ENCODE assay signal across 9 cellular contexts in the genomic region with DNA sequence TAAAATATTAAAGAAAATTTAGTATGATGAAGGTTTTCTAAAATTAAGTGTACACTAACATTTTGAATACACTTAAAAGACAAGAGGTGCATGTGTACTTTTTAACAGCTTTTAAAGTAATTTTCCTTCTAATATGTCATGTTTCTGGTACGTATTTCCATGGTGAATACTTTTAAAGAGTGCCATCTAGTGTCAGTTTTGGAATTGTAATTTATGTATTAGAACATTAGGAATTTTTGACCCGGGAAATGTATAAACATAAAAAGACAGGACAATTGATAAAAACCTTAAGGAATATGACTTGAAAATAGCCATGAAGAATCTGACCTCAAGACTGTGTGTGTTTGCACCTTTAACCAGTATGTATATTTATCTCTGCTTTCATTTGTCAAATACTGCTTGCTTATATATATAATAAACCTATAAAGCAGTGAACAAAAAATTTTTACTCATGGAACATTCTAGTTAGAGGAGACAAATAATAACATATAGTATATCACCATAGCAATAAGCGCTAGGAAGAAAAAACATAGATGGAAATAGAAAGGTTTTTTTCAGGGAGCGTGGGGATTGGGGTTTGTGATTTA. TPM values are rescaled to one million over a fixed set of nuclear protein-coding genes. Genes with fewer than 3 reads are reported as not detected.
DNase-seq lines count a peak whose midpoint lies in the region; ATAC-seq and TF ChIP-seq lines count a peak whose summit lies in the region.
"Had no signal": no experiment of that assay in that cellular context is flagged by ENCODE, and none has a peak within 500 bp of the region (broad histone marks: within the 10 kb centered on the region; RNA-seq: fewer than 3 reads in every experiment).

No MANE protein-coding gene starts in this region.

- intact Hi-C loops in MCF 10A (cut with micrococcal nuclease) = loop anchor here (1.0 kb wide), 3 partner anchors 93 to 425 kb away; no protein-coding TSS in a partner anchor

- CTCF ChIA-PET in MCF 10A (lab: Yijun Ruan, JAX) = interaction anchor here (0.5 to 6.6 kb wide), 13 partner anchors 48 to 1742 kb away, joined by 3 to 39 read pairs (median 3); partner anchors contain the start of genes ARHGEF38 and PPA2
- CTCF ChIA-PET in activated CD8-positive, alpha-beta memory T cell treated with anti-CD3 and anti-CD28 coated beads, Interleukin-2, amount 10 ng/mL, durations not matched to agents 7 days and 5 days (lab: Charles Lee) = interaction anchor here (0.8 to 1.7 kb wide), 5 partner anchors 11 to 575 kb away, joined by 3 to 4 read pairs (median 3); partner anchors contain the start of gene PPA2

- POLR2A ChIA-PET in MCF 10A (lab: Yijun Ruan, JAX) = interaction anchor here (0.6 to 3.6 kb wide), 7 partner anchors 9 to 244 kb away, joined by 3 to 25 read pairs (median 6); partner anchors contain the start of gene PPA2

- H3K4me3 Mint-ChIP-seq in MCF 10A (ENCODE audit: unreplicated experiment) = no peak overlapping the region
- no peak overlapping the region for H3K4me3 Mint-ChIP-seq in activated CD8-positive, alpha-beta memory T cell treated with anti-CD3 and anti-CD28 coated beads, Interleukin-2, amount 10 ng/mL, durations not matched to agents 7 days and 5 days
- H3K4me3 Mint-ChIP-seq: T-cell had no signal

- H3K36me3 Mint-ChIP-seq in MCF 10A (ENCODE audit: insufficient read depth, unreplicated experiment) = peaks cover 10% of the 10 kb centered on the region
- H3K36me3 Mint-ChIP-seq in activated CD8-positive, alpha-beta memory T cell treated with anti-CD3 and anti-CD28 coated beads, Interleukin-2, amount 10 ng/mL, durations not matched to agents 7 days and 5 days = peaks cover 3% of the 10 kb centered on the region
- H3K36me3 Mint-ChIP-seq: T-cell had no signal

- H3K4me1 Mint-ChIP-seq in MCF 10A (ENCODE audit: insufficient read depth, unreplicated experiment) = peaks cover 12% of the 10 kb centered on the region
- peaks cover 2% of the 10 kb centered on the region for H3K4me1 Mint-ChIP-seq in activated CD8-positive, alpha-beta memory T cell treated with anti-CD3 and anti-CD28 coated beads, Interleukin-2, amount 10 ng/mL, durations not matched to agents 7 days and 5 days

- BruUV-seq in MCF 10A (replicated peaks; lab: Mats Ljungman, UMichigan) = no TSS peak

- no peak for TF ChIP-seq CTCF in MCF 10A (IDR thresholded peaks at IDR 0.05; ENCODE audit: unreplicated experiment)

- no peaks in the 10 kb centered on the region for H3K9me3 Mint-ChIP-seq in MCF 10A (ENCODE audit: unreplicated experiment)
- no peaks in the 10 kb centered on the region for H3K9me3 Mint-ChIP-seq in activated CD8-positive, alpha-beta memory T cell treated with anti-CD3 and anti-CD28 coated beads, Interleukin-2, amount 10 ng/mL, durations not matched to agents 7 days and 5 days (ENCODE audit: low read depth)
- H3K9me3 Mint-ChIP-seq: T-cell had no signal

- DNase-seq in NCI-H1092 treated with DMSO at 0.1 percent for 48 hours (lab: John Stamatoyannopoulos, UW) = peak; percentile 61
- DNase-seq in NCI-H1092 (lab: John Stamatoyannopoulos, UW) = no peak
- DNase-seq in NCI-H1694 (lab: John Stamatoyannopoulos, UW) = peak; percentile 44
- DNase-seq in MCF 10A (ENCODE audit: unreplicated experiment) = peak; percentile 55
- peak; percentile 52 to 66 for DNase-seq in lung microvascular endothelial cell (ENCODE audit: low read depth in 2 of 2)
- no peak for DNase-seq in NCI-H128 (lab: John Stamatoyannopoulos, UW; ENCODE audit: unreplicated experiment)
- no peak for DNase-seq in activated CD8-positive, alpha-beta memory T cell treated with anti-CD3 and anti-CD28 coated beads, Interleukin-2, amount 10 ng/mL, durations not matched to agents 7 days and 5 days
- DNase-seq: T-cell had no signal

- H3K27me3 Mint-ChIP-seq in MCF 10A (ENCODE audit: insufficient read depth, unreplicated experiment) = no peaks in the 10 kb centered on the region
- no peaks in the 10 kb centered on the region for H3K27me3 Mint-ChIP-seq in activated CD8-positive, alpha-beta memory T cell treated with anti-CD3 and anti-CD28 coated beads, Interleukin-2, amount 10 ng/mL, durations not matched to agents 7 days and 5 days
- H3K27me3 Mint-ChIP-seq: T-cell had no signal

- peak overlapping the region; percentile 90 for H3K27ac Mint-ChIP-seq in MCF 10A (ENCODE audit: low read depth, unreplicated experiment)
- no peak overlapping the region for H3K27ac Mint-ChIP-seq in activated CD8-positive, alpha-beta memory T cell treated with anti-CD3 and anti-CD28 coated beads, Interleukin-2, amount 10 ng/mL, durations not matched to agents 7 days and 5 days
- H3K27ac Mint-ChIP-seq: T-cell had no signal

- ATAC-seq in esophagus mucosa = no peak
- ATAC-seq in activated CD8-positive, alpha-beta memory T cell treated with anti-CD3 and anti-CD28 coated beads, Interleukin-2, amount 10 ng/mL, durations not matched to agents 7 days and 5 days = no peak

RNA-seq across cellular contexts. Expression of gene GSTCD, which starts 7.2 kb away (rescaled TPM):
- 16.3 and 19.2 TPM in 2 replicates for total RNA-seq in MCF 10A (2022)
- total RNA-seq in lung microvascular endothelial cell = 5.4 and 5.9 TPM in 2 replicates
- total RNA-seq in esophagus mucosa = 14.7 TPM
- total RNA-seq in activated CD8-positive, alpha-beta memory T cell treated with anti-CD3 and anti-CD28 coated beads, Interleukin-2, amount 10 ng/mL, durations not matched to agents 7 days and 5 days = 10 to 100 TPM; 14.0 to 14.1 TPM

RNA-seq across cellular contexts. Expression of gene INTS12, which starts 7.3 kb away (rescaled TPM):
- total RNA-seq in MCF 10A (2022) (34.5 and 40.0 TPM in 2 replicates), lung microvascular endothelial cell (8.1 and 12.1 TPM in 2 replicates), esophagus mucosa (14.0 TPM)
- 10 to 100 TPM; 20.3 to 20.4 TPM for total RNA-seq in activated CD8-positive, alpha-beta memory T cell treated with anti-CD3 and anti-CD28 coated beads, Interleukin-2, amount 10 ng/mL, durations not matched to agents 7 days and 5 days

Comparison
In these comparisons a context has a peak if more than half of its experiments do, and no peak if none do; other contexts are left out.
1. DNase-seq: peak in NCI-H1092 treated with DMSO at 0.1 percent for 48 hours (single experiment), NCI-H1694 (single experiment), MCF 10A (single experiment) and lung microvascular endothelial cell (2 of 2); none in NCI-H1092 (single experiment), NCI-H128 (single experiment) and activated CD8-positive, alpha-beta memory T cell treated with anti-CD3 and anti-CD28 coated beads, Interleukin-2, amount 10 ng/mL, durations not matched to agents 7 days and 5 days (single experiment).